Comparison of ENCODE assay signal across 8 cellular contexts in genomic region chr14:56118611-56119181, GRCh38. TPM values are rescaled to one million over a fixed set of nuclear protein-coding genes. Genes with fewer than 3 reads are reported as not detected.
DNase-seq lines count a peak whose midpoint lies in the region; ATAC-seq, FAIRE-seq and TF ChIP-seq lines count a peak whose summit lies in the region.

No MANE protein-coding gene starts in this region.

- ATAC-seq in stimulated activated effector memory CD8-positive, alpha-beta T cell treated with anti-CD3 and anti-CD28 coated beads, Interleukin-12 subunit alpha, Interleukin-12 subunit beta, amount 100 ng/mL, for 72 hours = peak; percentile 61

- WGBS in liver = under 1% methylated on average over 87 of the region's 87 CpGs

- no peak overlapping the region for H3K27ac Mint-ChIP-seq in stimulated activated effector memory CD8-positive, alpha-beta T cell treated with anti-CD3 and anti-CD28 coated beads, Interleukin-12 subunit alpha, Interleukin-12 subunit beta, amount 100 ng/mL, for 72 hours

- H3K4me3 ChIP-seq in HFF-Myc (replicated peaks; ENCODE audit: low read depth, low read length) (peak overlapping the region; percentile 51), SJCRH30 (peak overlapping the region; percentile 86), choroid plexus epithelial cell (ENCODE audit: low read depth, low read length) (peak overlapping the region; percentile 76), liver (ENCODE audit: low read depth in 1 of 3, low read length in 3 of 3) (peak overlapping the region; percentile 63 to 95 (median 73))

- no peaks in the 10 kb centered on the region for H3K4me1 ChIP-seq in SJCRH30
- H3K4me1 ChIP-seq in liver (ENCODE audit: control insufficient read depth in 4 of 4, insufficient read depth in 4 of 4, low read length in 3 of 4) = peaks cover 0 to 20% (median 15%) of the 10 kb centered on the region in 4 donors

- H3K36me3 Mint-ChIP-seq in stimulated activated effector memory CD8-positive, alpha-beta T cell treated with anti-CD3 and anti-CD28 coated beads, Interleukin-12 subunit alpha, Interleukin-12 subunit beta, amount 100 ng/mL, for 72 hours = peaks cover 7% of the 10 kb centered on the region

- CTCF ChIA-PET in GM10248 (lab: Yijun Ruan, JAX) = interaction anchor here (1.1 to 1.5 kb wide), 2 partner anchors 8 to 10 kb away, joined by 3 to 5 read pairs; no protein-coding TSS in a partner anchor

- H3K27me3 ChIP-seq in SJCRH30 (no peaks in the 10 kb centered on the region), liver (ENCODE audit: control insufficient read depth in 4 of 4, insufficient read depth in 4 of 4, low read length in 3 of 4) (no peaks in the 10 kb centered on the region)

- no peak for FAIRE-seq in D721Med (lab: Jason Lieb, UNC)

- no peak for TF ChIP-seq RAD21 in liver (IDR thresholded peaks at IDR 0.05)

- POLR2A ChIA-PET in GM10248 (lab: Yijun Ruan, JAX) = no interaction called here

- peak overlapping the region; percentile 43 for H3K27ac ChIP-seq in SJCRH30
- peak overlapping the region; percentile 68 to 83 for H3K27ac ChIP-seq in liver (ENCODE audit: low read depth in 1 of 2, low read length in 2 of 2)

- H3K9ac ChIP-seq in liver (ENCODE audit: low read depth in 1 of 2, low read length in 2 of 2) = no peak overlapping the region

- TF ChIP-seq CTCF in GM10248 (IDR thresholded peaks at IDR 0.05; ENCODE audit: control extremely low read depth, extremely low read depth, low read depth, missing control alignments) = no peak
- TF ChIP-seq CTCF in HFF-Myc (IDR thresholded peaks at IDR 0.05; ENCODE audit: low read depth, low read length, missing control alignments) = no peak
- no peak for TF ChIP-seq CTCF in choroid plexus epithelial cell (conservative IDR thresholded peaks at IDR 0.05; ENCODE audit: low read depth, low read length)
- TF ChIP-seq CTCF in liver (IDR thresholded peaks at IDR 0.05; ENCODE audit: low read depth, low read length, missing input control) = no peak
- TF ChIP-seq CTCF in D721Med (IDR thresholded peaks at IDR 0.05; ENCODE audit: insufficient read depth, missing control alignments) = no peak

- H3K4me1 Mint-ChIP-seq in stimulated activated effector memory CD8-positive, alpha-beta T cell treated with anti-CD3 and anti-CD28 coated beads, Interleukin-12 subunit alpha, Interleukin-12 subunit beta, amount 100 ng/mL, for 72 hours = peaks cover 38% of the 10 kb centered on the region

- no peaks in the 10 kb centered on the region for H3K9me3 Mint-ChIP-seq in stimulated activated effector memory CD8-positive, alpha-beta T cell treated with anti-CD3 and anti-CD28 coated beads, Interleukin-12 subunit alpha, Interleukin-12 subunit beta, amount 100 ng/mL, for 72 hours

- DNase-seq in GM10248 (ENCODE audit: extremely low spot score) (peak; percentile 20), HFF-Myc (ENCODE audit: extremely low read depth, low read depth) (no peak), SJCRH30 (peak; percentile 9 to 40), choroid plexus epithelial cell (ENCODE audit: low read depth) (no peak), D721Med (ENCODE audit: insufficient read length, low spot score) (no peak), DMS79 treated with DMSO at 0.1 percent for 48 hours (lab: John Stamatoyannopoulos, UW) (no peak)
- peak; percentile 38 to 57 for DNase-seq in stimulated activated effector memory CD8-positive, alpha-beta T cell treated with anti-CD3 and anti-CD28 coated beads, Interleukin-12 subunit alpha, Interleukin-12 subunit beta, amount 100 ng/mL, for 72 hours (ENCODE audit: low spot score in 2 of 2)

- H3K36me3 ChIP-seq in SJCRH30 = no peaks in the 10 kb centered on the region
- H3K36me3 ChIP-seq in liver (ENCODE audit: control insufficient read depth in 4 of 4, insufficient read depth in 3 of 4, low read depth in 1 of 4, low read length in 3 of 4) = no peaks in the 10 kb centered on the region

- H3K9me3 ChIP-seq in SJCRH30 (replicated peaks) (no peaks in the 10 kb centered on the region), liver (ENCODE audit: control insufficient read depth in 4 of 4, low read length in 3 of 4) (no peaks in the 10 kb centered on the region)

- H3K4me3 Mint-ChIP-seq in stimulated activated effector memory CD8-positive, alpha-beta T cell treated with anti-CD3 and anti-CD28 coated beads, Interleukin-12 subunit alpha, Interleukin-12 subunit beta, amount 100 ng/mL, for 72 hours = peak overlapping the region; percentile 88

TF ChIP-seq in liver, 16 proteins besides CTCF, POLR2A, EP300 and RAD21:
- TF ChIP-seq NR2F2 (IDR thresholded peaks at IDR 0.05) (no peak), SP1 (IDR thresholded peaks at IDR 0.05) (no peak), HNF4G (IDR thresholded peaks at IDR 0.05) (no peak), FOXA1 (IDR thresholded peaks at IDR 0.05) (no peak), EGR1 (IDR thresholded peaks at IDR 0.05; ENCODE audit: low read depth in 2 of 2) (no peak), ZBTB33 (IDR thresholded peaks at IDR 0.05) (no peak), FOXA2 (IDR thresholded peaks at IDR 0.05) (no peak), TAF1 (conservative IDR thresholded peaks at IDR 0.05) (no peak), YY1 (IDR thresholded peaks at IDR 0.05) (no peak), RXRA (IDR thresholded peaks at IDR 0.05) (no peak), MAX (IDR thresholded peaks at IDR 0.05) (no peak), GABPA (IDR thresholded peaks at IDR 0.05 in 1 of 2, conservative IDR thresholded peaks at IDR 0.05 in 1 of 2) (no peak), REST (IDR thresholded peaks at IDR 0.05) (no peak), ATF3 (IDR thresholded peaks at IDR 0.05) (no peak), JUND (IDR thresholded peaks at IDR 0.05) (no peak), HNF4A (conservative IDR thresholded peaks at IDR 0.05) (no peak)
TF ChIP-seq in liver: peak in this region for 0.

RNA-seq across cellular contexts. Expression of gene PELI2, which starts 0.5 kb away (rescaled TPM):
- total RNA-seq in SJCRH30 (2014; rRNA removed; shearing (Covaris generic)) = 7.9 and 9.3 TPM in 2 replicates
- total RNA-seq in liver = 1 to 10 TPM; 1.6 to 2.9 TPM
- under 1 TPM; 0.68 to 0.74 TPM for polyA plus RNA-seq in liver

Comparison
In these comparisons a context has a peak if more than half of its experiments do, and no peak if none do; other contexts are left out.
1. DNase-seq: peak in GM10248 (single experiment), SJCRH30 (2 of 2) and stimulated activated effector memory CD8-positive, alpha-beta T cell treated with anti-CD3 and anti-CD28 coated beads, Interleukin-12 subunit alpha, Interleukin-12 subunit beta, amount 100 ng/mL, for 72 hours (2 of 2); none in HFF-Myc (single experiment), choroid plexus epithelial cell (single experiment), D721Med (single experiment) and DMS79 treated with DMSO at 0.1 percent for 48 hours (single experiment).
2. Peak in every context shown above with its lines, with median percentiles within 50 percentile points of each other: H3K4me3 ChIP-seq.